In the genomic region with DNA sequence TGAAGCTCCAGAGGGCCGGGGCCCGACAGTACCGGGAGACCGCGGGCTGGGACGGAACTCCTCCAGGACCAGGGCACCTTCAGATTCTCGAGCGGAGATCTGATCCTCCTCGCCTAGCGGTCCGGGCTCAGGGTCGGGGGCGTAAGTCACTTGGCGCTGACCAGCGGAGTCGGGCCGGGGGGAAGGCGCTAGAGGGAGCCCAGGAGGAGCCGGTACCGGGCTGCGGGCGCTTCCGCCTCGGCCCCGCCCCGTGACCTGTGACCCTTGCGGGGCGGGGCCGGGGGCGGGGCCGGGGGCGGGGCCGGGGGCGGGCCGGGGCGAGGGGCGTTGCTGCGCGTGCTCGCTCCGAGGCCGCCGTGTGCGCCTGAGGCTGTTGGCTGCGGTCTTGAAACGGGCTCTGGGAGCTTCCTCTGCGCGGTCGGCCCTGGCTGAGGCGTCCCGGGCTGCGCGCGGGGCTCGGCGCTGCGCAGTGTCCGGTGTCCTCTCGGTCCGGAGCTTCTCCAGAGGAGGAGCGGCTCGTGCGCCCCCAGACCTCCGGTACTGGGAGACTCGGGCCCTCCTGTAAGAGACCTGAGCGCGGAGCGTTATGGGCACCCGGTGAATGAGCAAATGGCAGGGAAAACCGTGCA, we compare ENCODE assay signal across 8 cellular contexts. TPM values are rescaled to one million over a fixed set of nuclear protein-coding genes. Genes with fewer than 3 reads are reported as not detected.
A peak's percentile ranks its signal among the peaks of the same experiment; 100 is the strongest.
DNase-seq lines count a peak whose midpoint lies in the region; ATAC-seq, FAIRE-seq and TF ChIP-seq lines count a peak whose summit lies in the region.

Gene ARSA (minus strand): TSS at position 239 of the 629 bp plus-strand sequence. CDS start 373 bp downstream, outside the sequence.

- DNase-seq in NCI-H460 (ENCODE audit: extremely low read depth, low read depth), result peak; percentile 74
- peak; percentile 94 for DNase-seq in activated CD4-positive, alpha-beta T cell treated with anti-CD3 and anti-CD28 coated beads, Interleukin-2, amount 10 ng/mL, durations not matched to agents 24 days and 14 days
- peak; percentile 70 for DNase-seq in HepG2 (ENCODE audit: low spot score)
- DNase-seq in stimulated activated CD4-positive, alpha-beta T cell treated with anti-CD3 and anti-CD28 coated beads, Interleukin-2, amount 100 ng/mL, for 48 hours, result peak; percentile 54 to 68

- peak within 1 kb of the TSS; percentile 79 for H3K9ac ChIP-seq in HepG2 (ENCODE audit: insufficient read depth, low read depth, low read length)

- TF ChIP-seq POLR2A in GM15510 (IDR thresholded peaks at IDR 0.05; ENCODE audit: borderline replicate concordance, extremely low read depth, insufficient read length) (peak; percentile 65), HepG2 (IDR thresholded peaks at IDR 0.05; ENCODE audit: insufficient read depth in 1 of 2, low read depth in 2 of 2, low read length in 2 of 2) (peak; percentile 79 to 92)

- peak within 1 kb of the TSS; percentile 75 for H3K27ac Mint-ChIP-seq in activated CD4-positive, alpha-beta T cell treated with anti-CD3 and anti-CD28 coated beads, Interleukin-2, amount 10 ng/mL, durations not matched to agents 24 days and 14 days
- peak within 1 kb of the TSS; percentile 87 for H3K27ac Mint-ChIP-seq in dendritic cell treated with granulocyte-macrophage colony-stimulating factor and Interleukin-4, amounts not matched to agents 40 ng/mL and 50 ng/mL, for 4 days

- H4K20me1 ChIP-seq in HepG2 (ENCODE audit: insufficient read depth, low read length), result no peaks in the 10 kb centered on the region

- H3K4me3 ChIP-seq in HepG2 (replicated peaks in 1 of 3; ENCODE audit: insufficient read depth in 1 of 3, low read depth in 2 of 3, low read length in 3 of 3), result peak within 1 kb of the TSS; percentile 68 to 88 (median 86)

- intact Hi-C loops in activated CD4-positive, alpha-beta T cell treated with anti-CD3 and anti-CD28 coated beads, Interleukin-2, amount 10 ng/mL, durations not matched to agents 24 days and 14 days (cut with micrococcal nuclease), result loop anchor here (2.0 to 5.0 kb wide), 2 partner anchors 45 to 64 kb away; partner anchors contain the start of gene CHKB
- intact Hi-C loops in dendritic cell treated with granulocyte-macrophage colony-stimulating factor and Interleukin-4, amounts not matched to agents 40 ng/mL and 50 ng/mL, for 4 days (cut with micrococcal nuclease), result loop anchor here (5.0 kb wide), 1 partner anchor 64 kb away; no protein-coding TSS in a partner anchor
- intact Hi-C loops in HepG2 (cut with micrococcal nuclease; ENCODE audit: unreplicated experiment), result loop anchor here (1.0 to 2.0 kb wide), 2 partner anchors 14 to 63 kb away; no protein-coding TSS in a partner anchor

- H3K27me3 ChIP-seq in HepG2 (ENCODE audit: control insufficient read depth in 1 of 2, insufficient read depth in 2 of 2, low read length in 2 of 2), result no peaks in the 10 kb centered on the region; a peak in 1 of 5 replicates

- H3K36me3 ChIP-seq in HepG2 (replicated peaks in 1 of 2; ENCODE audit: control insufficient read depth in 1 of 2, insufficient read depth in 2 of 2, low read length in 2 of 2), result no peaks in the 10 kb centered on the region

- no TSS peak for BruUV-seq in HepG2 (replicated peaks; lab: Mats Ljungman, UMichigan)

- H3K27me3 Mint-ChIP-seq in activated CD4-positive, alpha-beta T cell treated with anti-CD3 and anti-CD28 coated beads, Interleukin-2, amount 10 ng/mL, durations not matched to agents 24 days and 14 days, result peaks cover under 1% of the 10 kb centered on the region
- H3K27me3 Mint-ChIP-seq in dendritic cell treated with granulocyte-macrophage colony-stimulating factor and Interleukin-4, amounts not matched to agents 40 ng/mL and 50 ng/mL, for 4 days, result peaks cover 1% of the 10 kb centered on the region

- CTCF ChIA-PET in HepG2 (lab: Yijun Ruan, JAX; ENCODE audit: low intra/inter-chr PET ratio, low total read pairs), result interaction anchor here (1.0 to 2.7 kb wide), 3 partner anchors 14 to 72 kb away, joined by 4 to 16 read pairs (median 14); no protein-coding TSS in a partner anchor

- peak; percentile 63 for ATAC-seq in HG02981 (IDR thresholded peaks at IDR 0.05; ENCODE audit: unreplicated experiment)
- peak; percentile 89 for ATAC-seq in HepG2

- H3K4me1 ChIP-seq in HepG2 (ENCODE audit: insufficient read depth, low read length), result peaks cover 39% of the 10 kb centered on the region

- H3K27ac ChIP-seq in 22Rv1, result peak within 1 kb of the TSS; percentile 65
- H3K27ac ChIP-seq in HepG2 (ENCODE audit: extremely low read length, insufficient read depth, low read length), result peak within 1 kb of the TSS; percentile 79

- H3K4me1 Mint-ChIP-seq in activated CD4-positive, alpha-beta T cell treated with anti-CD3 and anti-CD28 coated beads, Interleukin-2, amount 10 ng/mL, durations not matched to agents 24 days and 14 days, result peaks cover 15% of the 10 kb centered on the region
- H3K4me1 Mint-ChIP-seq in dendritic cell treated with granulocyte-macrophage colony-stimulating factor and Interleukin-4, amounts not matched to agents 40 ng/mL and 50 ng/mL, for 4 days (ENCODE audit: low read depth), result peaks cover 34% of the 10 kb centered on the region

- POLR2A ChIA-PET in HepG2 (lab: Yijun Ruan, JAX), result interaction anchor here (1.0 to 4.2 kb wide), 7 partner anchors 13 to 130 kb away, joined by 3 to 56 read pairs (median 4); partner anchors contain the start of gene SCO2

- TF ChIP-seq RAD21 in HepG2 (CRISPR knock-in tag; IDR thresholded peaks at IDR 0.05), result peak; percentile 63

- under 1% methylated on average over 22 of the region's 70 CpGs for WGBS in HepG2 (ENCODE audit: low lambda C conversion rate)

- no peak within 1 kb of the TSS for H2AFZ ChIP-seq in HepG2 (ENCODE audit: low read length)

- TF ChIP-seq CTCF in 22Rv1 (IDR thresholded peaks at IDR 0.05) (peak; percentile 57), HepG2 (CRISPR knock-in tag; IDR thresholded peaks at IDR 0.05) (peak; percentile 81)

- no peak for TF ChIP-seq EP300 in HepG2 (IDR thresholded peaks at IDR 0.05; ENCODE audit: low read depth in 2 of 2, low read length in 2 of 2)
- TF ChIP-seq EP300 in HepG2 (CRISPR knock-in tag; IDR thresholded peaks at IDR 0.05; ENCODE audit: borderline replicate concordance), result no peak

- H3K79me2 ChIP-seq in HepG2 (ENCODE audit: insufficient read depth, low read length), result peaks cover 4% of the 10 kb centered on the region

- H3K4me3 Mint-ChIP-seq in activated CD4-positive, alpha-beta T cell treated with anti-CD3 and anti-CD28 coated beads, Interleukin-2, amount 10 ng/mL, durations not matched to agents 24 days and 14 days, result peak within 1 kb of the TSS; percentile 94
- peak within 1 kb of the TSS; percentile 73 for H3K4me3 Mint-ChIP-seq in dendritic cell treated with granulocyte-macrophage colony-stimulating factor and Interleukin-4, amounts not matched to agents 40 ng/mL and 50 ng/mL, for 4 days

- H3K36me3 Mint-ChIP-seq in activated CD4-positive, alpha-beta T cell treated with anti-CD3 and anti-CD28 coated beads, Interleukin-2, amount 10 ng/mL, durations not matched to agents 24 days and 14 days (ENCODE audit: low read depth), result peaks cover 9% of the 10 kb centered on the region
- peaks cover 41% of the 10 kb centered on the region for H3K36me3 Mint-ChIP-seq in dendritic cell treated with granulocyte-macrophage colony-stimulating factor and Interleukin-4, amounts not matched to agents 40 ng/mL and 50 ng/mL, for 4 days (ENCODE audit: low read depth)

- H3K9me3 ChIP-seq in HepG2 (ENCODE audit: low read length), result no peaks in the 10 kb centered on the region

- peak within 1 kb of the TSS; percentile 92 for H3K4me2 ChIP-seq in HepG2 (ENCODE audit: low read depth, low read length)

- FAIRE-seq in HepG2 (lab: Jason Lieb, UNC), result no peak

- H3K9me3 Mint-ChIP-seq in activated CD4-positive, alpha-beta T cell treated with anti-CD3 and anti-CD28 coated beads, Interleukin-2, amount 10 ng/mL, durations not matched to agents 24 days and 14 days, result no peaks in the 10 kb centered on the region
- no peaks in the 10 kb centered on the region for H3K9me3 Mint-ChIP-seq in dendritic cell treated with granulocyte-macrophage colony-stimulating factor and Interleukin-4, amounts not matched to agents 40 ng/mL and 50 ng/mL, for 4 days

- in situ Hi-C loops in HepG2 (cut with HindIII; ENCODE audit: extremely low pct_ligation_motif_present, low pct_unique_long_range_greater_than_20kb), result loop anchor here (5.0 kb wide), 1 partner anchor 69 kb away; no protein-coding TSS in a partner anchor

RNA-seq across cellular contexts. Expression of gene ARSA, which starts in this region (rescaled TPM):
- total RNA-seq in NCI-H460 (2014; rRNA removed; shearing (Covaris generic)), result 14.0 and 14.5 TPM in 2 replicates
- polyA plus RNA-seq in NCI-H460 (2014; cell fraction: nucleus; rRNA removed), result 55.5 and 58.6 TPM in 2 replicates
- total RNA-seq in activated CD4-positive, alpha-beta T cell treated with anti-CD3 and anti-CD28 coated beads, Interleukin-2, amount 10 ng/mL, durations not matched to agents 24 days and 14 days, result 20.6 and 22.1 TPM in 2 replicates
- 3.8 and 9.0 TPM in 2 replicates for total RNA-seq in HepG2 (2016; rRNA removed; fragmentation: Illumina TruSeq; extraction: Trizol)
- total RNA-seq in HepG2 (2016; cell fraction: cytosol; rRNA removed; fragmentation: Illumina TruSeq; extraction: Trizol; ENCODE audit: low read depth), result 1.6 and 2.0 TPM in 2 replicates
- 3.7 and 9.9 TPM in 2 replicates for total RNA-seq in HepG2 (2016; cell fraction: insoluble cytoplasmic fraction; rRNA removed; fragmentation: Illumina TruSeq; extraction: Trizol)
- total RNA-seq in HepG2 (2016; cell fraction: membrane; rRNA removed; fragmentation: Illumina TruSeq; extraction: Trizol), result 2.6 and 3.5 TPM in 2 replicates
- 11.3 and 13.3 TPM in 2 replicates for total RNA-seq in HepG2 (2016; cell fraction: nucleus; rRNA removed; fragmentation: Illumina TruSeq; extraction: Trizol)
- 11.5 and 19.0 TPM in 2 replicates for polyA plus RNA-seq in HepG2 (2011; rRNA removed)
- polyA plus RNA-seq in HepG2 (2011; cell fraction: cytosol; rRNA removed), result 5.2 and 7.9 TPM in 2 replicates
- polyA plus RNA-seq in HepG2 (2011; cell fraction: nucleus; rRNA removed), result 58.3 and 62.0 TPM in 2 replicates
- polyA plus RNA-seq in HepG2 (2012), result 11.0 and 15.5 TPM in 2 replicates
- polyA plus RNA-seq in HepG2 (2016; cell fraction: cytosol; fragmentation: Illumina TruSeq; extraction: Trizol; ENCODE audit: low read depth), result 2.4 and 2.9 TPM in 2 replicates
- polyA plus RNA-seq in HepG2 (2016; cell fraction: insoluble cytoplasmic fraction; fragmentation: Illumina TruSeq; extraction: Trizol; ENCODE audit: low read depth), result 4.2 and 5.5 TPM in 2 replicates
- polyA plus RNA-seq in HepG2 (2016; cell fraction: membrane; fragmentation: Illumina TruSeq; extraction: Trizol; ENCODE audit: low read depth), result 3.1 and 3.4 TPM in 2 replicates
- polyA plus RNA-seq in HepG2 (2016; cell fraction: nucleus; fragmentation: Illumina TruSeq; extraction: Trizol; ENCODE audit: insufficient read depth, low read depth), result 25.4 and 29.9 TPM in 2 replicates
- 2.0 and 19.4 TPM in 2 replicates for polyA minus RNA-seq in HepG2 (2011; rRNA and poly(A)+ RNA removed; ENCODE audit: low replicate concordance)
- polyA minus RNA-seq in HepG2 (2011; cell fraction: cytosol; rRNA and poly(A)+ RNA removed), result 6.5 and 8.6 TPM in 2 replicates
- polyA minus RNA-seq in HepG2 (2011; cell fraction: nucleus; rRNA and poly(A)+ RNA removed), result 7.1 and 7.6 TPM in 2 replicates

Comparison
In these comparisons a context has a peak if more than half of its experiments do, and no peak if none do; other contexts are left out.
1. Peak in every context shown above with its lines: DNase-seq, ATAC-seq, H3K4me3 ChIP-seq and H3K27ac ChIP-seq.